ENCODE assay signal across 8 cellular contexts in the genomic region with DNA sequence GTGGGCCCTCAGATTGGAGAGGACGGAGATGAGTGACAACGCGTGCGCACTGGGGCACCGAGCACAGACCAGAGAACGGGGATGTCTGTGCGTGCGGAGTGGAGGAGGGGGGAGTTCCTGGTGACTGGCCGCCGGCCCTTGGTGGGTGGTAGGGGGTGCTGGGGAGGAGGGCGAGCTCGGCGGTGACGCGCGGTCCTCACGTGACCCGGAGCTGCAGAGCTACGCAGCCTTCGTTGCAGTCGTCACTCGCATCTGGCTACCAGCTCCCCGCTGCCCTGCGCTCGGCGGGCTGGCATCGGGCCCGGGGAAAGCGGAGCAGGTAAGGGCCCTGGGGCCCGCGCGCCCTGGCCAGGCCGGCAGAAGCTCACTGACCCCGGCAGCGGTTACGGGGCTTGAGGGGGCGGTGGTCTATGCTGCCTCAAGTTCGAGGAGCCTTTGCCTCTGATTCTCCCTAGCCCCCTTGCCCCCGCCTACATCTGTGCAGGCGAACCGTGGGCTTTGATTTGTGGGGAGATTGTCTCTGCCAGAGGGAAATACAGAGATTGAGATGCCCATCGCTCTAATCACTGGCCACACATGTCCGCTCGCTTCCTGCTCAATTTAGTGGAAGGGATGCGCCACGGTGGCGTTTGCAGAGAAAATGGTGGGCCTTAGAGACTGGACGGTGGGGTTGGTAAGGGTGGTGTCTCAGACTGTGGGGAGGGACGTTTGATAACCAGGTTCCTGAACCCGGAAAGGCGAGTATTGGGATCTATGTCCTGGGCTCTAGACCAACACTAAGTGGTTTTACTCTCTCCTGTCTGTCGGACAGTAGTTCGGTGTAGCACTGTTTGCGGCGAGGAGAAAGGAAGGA. TPM values are rescaled to one million over a fixed set of nuclear protein-coding genes. Genes with fewer than 3 reads are reported as not detected.
DNase-seq lines count a peak whose midpoint lies in the region; ATAC-seq, FAIRE-seq and TF ChIP-seq lines count a peak whose summit lies in the region.

A gene (plus strand): TSS at position 245 of the 853 bp plus-strand sequence. CDS start 3,134 bp downstream, outside the sequence.

- no peaks in the 10 kb centered on the region for H3K27me3 Mint-ChIP-seq in CD4-positive, CD25-positive, alpha-beta regulatory T cell
- H3K27me3 Mint-ChIP-seq in central memory CD8-positive, alpha-beta T cell: peaks cover 10% of the 10 kb centered on the region

- peak within 1 kb of the TSS; percentile 47 to 91 (median 84) for H3K27ac Mint-ChIP-seq in CD4-positive, CD25-positive, alpha-beta regulatory T cell
- peak within 1 kb of the TSS; percentile 82 for H3K27ac Mint-ChIP-seq in central memory CD8-positive, alpha-beta T cell (ENCODE audit: low read depth)

- DNase-seq in CD4-positive, CD25-positive, alpha-beta regulatory T cell: peak; percentile 27 to 50 (median 30)
- no peak for DNase-seq in Jurkat, Clone E6-1 (ENCODE audit: low read depth, low spot score)
- peak; percentile 15 for DNase-seq in T1000 (lab: John Stamatoyannopoulos, UW)
- DNase-seq in central memory CD8-positive, alpha-beta T cell (ENCODE audit: low spot score in 2 of 2): no peak
- DNase-seq in kidney: peak; percentile 84
- DNase-seq in stimulated activated CD4-positive, alpha-beta T cell treated with anti-CD3 and anti-CD28 coated beads, Interleukin-12 subunit alpha, Interleukin-12 subunit beta, amount 100 ng/mL, for 24 hours (ENCODE audit: low read depth in 2 of 2): peak; percentile 11 to 14

- no peaks in the 10 kb centered on the region for H3K9me3 ChIP-seq in CD4-positive, CD25-positive, alpha-beta regulatory T cell (ENCODE audit: control insufficient read depth in 2 of 2, low read length in 2 of 2)
- H3K9me3 ChIP-seq in kidney (ENCODE audit: control insufficient read depth in 1 of 2, low read length in 2 of 2): no peaks in the 10 kb centered on the region

- peak within 1 kb of the TSS in 1 of 2 donors; percentile 61 for H3K9ac ChIP-seq in kidney (ENCODE audit: low read length in 2 of 2)

- peak within 1 kb of the TSS; percentile 55 for H3K4me3 ChIP-seq in CD4-positive, CD25-positive, alpha-beta regulatory T cell (ENCODE audit: low read depth, low read length)
- H3K4me3 ChIP-seq in Jurkat, Clone E6-1 (ENCODE audit: low read length): peak within 1 kb of the TSS; percentile 40
- peak within 1 kb of the TSS; percentile 38 to 56 for H3K4me3 ChIP-seq in kidney (ENCODE audit: low read length in 2 of 2)

- no peaks in the 10 kb centered on the region for H3K4me1 ChIP-seq in CD4-positive, CD25-positive, alpha-beta regulatory T cell (ENCODE audit: control insufficient read depth, insufficient read depth, low read length, poor library complexity, severe bottlenecking)
- no peaks in the 10 kb centered on the region for H3K4me1 ChIP-seq in kidney (ENCODE audit: control insufficient read depth in 1 of 2, insufficient read depth in 1 of 2, low read depth in 1 of 2, low read length in 2 of 2)

- H3K36me3 ChIP-seq in CD4-positive, CD25-positive, alpha-beta regulatory T cell (ENCODE audit: control insufficient read depth, insufficient read depth, low read length): no peaks in the 10 kb centered on the region
- H3K36me3 ChIP-seq in kidney (ENCODE audit: control insufficient read depth in 1 of 2, insufficient read depth in 2 of 2, low read length in 2 of 2): no peaks in the 10 kb centered on the region

- no peak within 1 kb of the TSS for H3K27ac ChIP-seq in CD4-positive, CD25-positive, alpha-beta regulatory T cell (ENCODE audit: insufficient read depth, low read length, poor library complexity, severe bottlenecking)
- no peak within 1 kb of the TSS for H3K27ac ChIP-seq in kidney (ENCODE audit: low read depth in 2 of 2, low read length in 2 of 2)

- peaks cover 9% of the 10 kb centered on the region for H3K36me3 Mint-ChIP-seq in CD4-positive, CD25-positive, alpha-beta regulatory T cell
- peaks cover 2% of the 10 kb centered on the region for H3K36me3 Mint-ChIP-seq in central memory CD8-positive, alpha-beta T cell (ENCODE audit: insufficient read depth)

- H3K9me3 Mint-ChIP-seq in CD4-positive, CD25-positive, alpha-beta regulatory T cell: no peaks in the 10 kb centered on the region
- H3K9me3 Mint-ChIP-seq in central memory CD8-positive, alpha-beta T cell: no peaks in the 10 kb centered on the region

- peak within 1 kb of the TSS; percentile 59 to 87 (median 80) for H3K4me3 Mint-ChIP-seq in CD4-positive, CD25-positive, alpha-beta regulatory T cell
- peak within 1 kb of the TSS; percentile 72 for H3K4me3 Mint-ChIP-seq in central memory CD8-positive, alpha-beta T cell

- no peak for FAIRE-seq in kidney (lab: Jason Lieb, UNC)

- TF ChIP-seq CTCF in kidney (IDR thresholded peaks at IDR 0.05; ENCODE audit: borderline replicate concordance, extremely low read depth, insufficient read depth): no peak

- peaks cover 0 to 7% (median 1%) of the 10 kb centered on the region in 4 donors for H3K4me1 Mint-ChIP-seq in CD4-positive, CD25-positive, alpha-beta regulatory T cell
- H3K4me1 Mint-ChIP-seq in central memory CD8-positive, alpha-beta T cell: peaks cover 5% of the 10 kb centered on the region

- H3K27me3 ChIP-seq in CD4-positive, CD25-positive, alpha-beta regulatory T cell (ENCODE audit: control insufficient read depth, insufficient read depth, low read length): no peaks in the 10 kb centered on the region

- intact Hi-C loops in kidney (cut with DNase I): no loop called here

- ATAC-seq in CD4-positive, CD25-positive, alpha-beta regulatory T cell (ENCODE audit: low read depth in 2 of 2): peak; percentile 53 to 72
- peak; percentile 6 for ATAC-seq in central memory CD8-positive, alpha-beta T cell (replicated peaks; ENCODE audit: extremely low read depth, poor library complexity, severe bottlenecking)
- ATAC-seq in HG02678 (IDR thresholded peaks at IDR 0.05; ENCODE audit: unreplicated experiment) (no peak), GM21447 (IDR thresholded peaks at IDR 0.05; ENCODE audit: unreplicated experiment) (no peak)

RNA-seq across cellular contexts. Expression of the gene that starts here (rescaled TPM):
- 8.6 TPM for total RNA-seq in CD4-positive, CD25-positive, alpha-beta regulatory T cell
- 1 to 10 TPM in 1 of 4 donors, under 1 TPM in 1, not detected in 2; 0.20 to 1.7 TPM for polyA plus RNA-seq in CD4-positive, CD25-positive, alpha-beta regulatory T cell
- polyA plus RNA-seq in Jurkat, Clone E6-1 (2012; ENCODE audit: insufficient read depth, insufficient read length): 4.6 TPM
- 16.0 TPM for total RNA-seq in kidney
- polyA plus RNA-seq in kidney (ENCODE audit: insufficient read depth, low read depth, low replicate concordance): 6.5 TPM

Comparison
In these comparisons a context has a peak if more than half of its experiments do, and no peak if none do; other contexts are left out.
1. ATAC-seq: peak in CD4-positive, CD25-positive, alpha-beta regulatory T cell (2 of 2) and central memory CD8-positive, alpha-beta T cell (single experiment); none in HG02678 (single experiment) and GM21447 (single experiment).
2. DNase-seq: peak in CD4-positive, CD25-positive, alpha-beta regulatory T cell (3 of 3), T1000 (single experiment), kidney (single experiment) and stimulated activated CD4-positive, alpha-beta T cell treated with anti-CD3 and anti-CD28 coated beads, Interleukin-12 subunit alpha, Interleukin-12 subunit beta, amount 100 ng/mL, for 24 hours (2 of 2); none in Jurkat, Clone E6-1 (single experiment) and central memory CD8-positive, alpha-beta T cell (0 of 2).
3. Peak in every context shown above with its lines, with median percentiles within 50 percentile points of each other: H3K4me3 ChIP-seq.